Comparison of ENCODE assay signal across 12 cellular contexts in genomic region chr18:37252854-37253396, GRCh38.
DNase-seq lines count a peak whose midpoint lies in the region; ATAC-seq and TF ChIP-seq lines count a peak whose summit lies in the region.
"Had no signal": no experiment of that assay in that cellular context is flagged by ENCODE, and none has a peak within 500 bp of the region (broad histone marks: within the 10 kb centered on the region; RNA-seq: fewer than 3 reads in every experiment).

No MANE protein-coding gene starts in this region.

- H3K9me3 Mint-ChIP-seq in natural killer cell: no peaks in the 10 kb centered on the region
- H3K9me3 Mint-ChIP-seq in natural killer cell treated with Interleukin-12 subunit alpha and Interleukin-12 subunit beta and Interleukin-15 and Interleukin-18, amount 100 ng/mL, for 72 hours: no peaks in the 10 kb centered on the region
- peaks cover 0 to 6% (median 0%) of the 10 kb centered on the region in 7 donors for H3K9me3 Mint-ChIP-seq in naive B cell

- H3K27ac Mint-ChIP-seq in natural killer cell (no peak overlapping the region), naive B cell (no peak overlapping the region)
- H3K27ac Mint-ChIP-seq in natural killer cell treated with Interleukin-12 subunit alpha and Interleukin-12 subunit beta and Interleukin-15 and Interleukin-18, amount 100 ng/mL, for 72 hours: no peak overlapping the region

- no peaks in the 10 kb centered on the region for H3K9me3 ChIP-seq in ectodermal cell (ENCODE audit: control insufficient read depth, low read length)
- no peaks in the 10 kb centered on the region for H3K9me3 ChIP-seq in MG63

- peaks cover 44% of the 10 kb centered on the region for H3K27me3 ChIP-seq in ectodermal cell (ENCODE audit: control insufficient read depth, insufficient read depth, low read length, poor library complexity, severe bottlenecking)
- H3K27me3 ChIP-seq in MG63: no peaks in the 10 kb centered on the region

- TF ChIP-seq CTCF in natural killer cell (IDR thresholded peaks at IDR 0.05) (no peak), GM13976 (IDR thresholded peaks at IDR 0.05; ENCODE audit: borderline replicate concordance, control extremely low read depth, extremely low read depth, insufficient read depth, missing control alignments) (no peak)

- H3K27me3 Mint-ChIP-seq in natural killer cell (ENCODE audit: low read depth in 2 of 2): peaks cover 35 to 37% of the 10 kb centered on the region in 2 donors
- H3K27me3 Mint-ChIP-seq in natural killer cell treated with Interleukin-12 subunit alpha and Interleukin-12 subunit beta and Interleukin-15 and Interleukin-18, amount 100 ng/mL, for 72 hours: peaks cover 45% of the 10 kb centered on the region in 2 donors
- H3K27me3 Mint-ChIP-seq in naive B cell: peaks cover 49 to 77% (median 75%) of the 10 kb centered on the region in 3 donors

- DNase-seq in natural killer cell (no peak), naive B cell (no peak), GM13976 (ENCODE audit: low spot score) (no peak), MG63 (no peak)
- no peak for DNase-seq in natural killer cell treated with Interleukin-12 subunit alpha and Interleukin-12 subunit beta and Interleukin-15 and Interleukin-18, amount 100 ng/mL, for 72 hours (ENCODE audit: low spot score)
- DNase-seq: activated naive CD4-positive, alpha-beta T cell treated with anti-CD3 and anti-CD28 coated beads, Interleukin-2, amount 50 U/mL, for 16 hours; NCI-H2081 treated with DMSO at 0.1 percent for 48 hours; NK-92 treated with Interleukin-12 subunit alpha and Interleukin-12 subunit beta, amount 100 ng/mL, for 24 hours; SIG-M5 had no signal

- 62 to 66% methylated on average over 12 of the region's 12 CpGs for WGBS in ectodermal cell, 2 experiments

- intact Hi-C loops in natural killer cell (cut with micrococcal nuclease): no loop called here

- H3K4me3 ChIP-seq in ectodermal cell (ENCODE audit: insufficient read depth, low read depth, low read length) (peak overlapping the region; percentile 54), MG63 (no peak overlapping the region)

- H3K4me3 Mint-ChIP-seq in natural killer cell (peak overlapping the region; percentile 4), naive B cell (peak overlapping the region; percentile 48 to 83 (median 68))
- H3K4me3 Mint-ChIP-seq in natural killer cell treated with Interleukin-12 subunit alpha and Interleukin-12 subunit beta and Interleukin-15 and Interleukin-18, amount 100 ng/mL, for 72 hours: no peak overlapping the region

- no peaks in the 10 kb centered on the region for H3K36me3 ChIP-seq in ectodermal cell (ENCODE audit: control insufficient read depth, insufficient read depth, low read length)
- no peaks in the 10 kb centered on the region for H3K36me3 ChIP-seq in MG63

- H3K4me1 Mint-ChIP-seq in natural killer cell: peaks cover 0 to 4% of the 10 kb centered on the region in 2 donors
- H3K4me1 Mint-ChIP-seq in natural killer cell treated with Interleukin-12 subunit alpha and Interleukin-12 subunit beta and Interleukin-15 and Interleukin-18, amount 100 ng/mL, for 72 hours (ENCODE audit: low read depth in 2 of 2): peaks cover 0 to 5% of the 10 kb centered on the region in 2 donors
- peaks cover 5 to 9% (median 6%) of the 10 kb centered on the region in 3 donors for H3K4me1 Mint-ChIP-seq in naive B cell

- H3K4me1 ChIP-seq in ectodermal cell (ENCODE audit: control insufficient read depth, insufficient read depth, low read length): peaks cover 5% of the 10 kb centered on the region

- H3K36me3 Mint-ChIP-seq in natural killer cell: no peaks in the 10 kb centered on the region
- H3K36me3 Mint-ChIP-seq in natural killer cell treated with Interleukin-12 subunit alpha and Interleukin-12 subunit beta and Interleukin-15 and Interleukin-18, amount 100 ng/mL, for 72 hours: no peaks in the 10 kb centered on the region
- peaks cover 0 to 10% of the 10 kb centered on the region in 2 donors for H3K36me3 Mint-ChIP-seq in naive B cell

- in situ Hi-C loops in GM13976 (cut with MboI; ENCODE audit: low sequenced_read_pairs, unreplicated experiment): no loop called here

- H3K27ac ChIP-seq in ectodermal cell (ENCODE audit: insufficient read depth, low read depth, low read length, poor library complexity, severe bottlenecking): no peak overlapping the region

- no peak for ATAC-seq in natural killer cell
- ATAC-seq in natural killer cell treated with Interleukin-12 subunit alpha and Interleukin-12 subunit beta and Interleukin-15 and Interleukin-18, amount 100 ng/mL, for 72 hours: no peak
- no peak for ATAC-seq in naive B cell (ENCODE audit: low read depth in 2 of 2)
- no peak for ATAC-seq in GM19452 (IDR thresholded peaks at IDR 0.05; ENCODE audit: unreplicated experiment)
- no peak for ATAC-seq in HG02870 (IDR thresholded peaks at IDR 0.05; ENCODE audit: unreplicated experiment)
